8 cellular contexts compared by ENCODE assay signal in the genomic region with DNA sequence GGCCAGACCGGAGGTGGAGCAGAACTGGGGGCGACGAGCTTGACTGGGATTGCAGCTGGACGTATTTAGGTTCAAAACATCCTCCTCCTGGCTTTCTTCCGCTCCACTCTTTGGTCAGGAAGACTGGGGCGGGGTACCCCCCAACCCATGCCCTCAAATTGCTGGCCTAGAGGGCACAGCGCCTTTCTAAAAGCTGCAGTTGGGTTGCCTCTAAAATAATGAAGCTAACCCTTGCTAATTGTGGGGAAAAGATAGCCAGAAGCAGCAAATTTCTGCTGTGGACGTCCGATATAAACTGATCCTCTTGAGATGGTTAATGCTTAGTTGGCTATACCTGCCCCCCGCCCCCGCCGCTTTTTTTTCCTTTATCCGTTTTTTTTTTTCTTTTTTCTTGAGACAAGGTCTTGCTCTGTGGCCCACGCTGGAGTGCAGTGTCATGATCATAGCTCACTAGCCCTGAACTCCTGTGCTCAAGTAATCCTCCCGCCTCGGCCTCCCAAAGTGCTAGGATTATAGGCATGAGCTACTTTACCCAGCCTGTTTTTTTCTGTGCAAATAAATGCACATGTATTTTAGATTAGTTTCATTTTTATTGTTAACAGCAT. TPM values are rescaled to one million over a fixed set of nuclear protein-coding genes. Genes with fewer than 3 reads are reported as not detected.
A peak's percentile ranks its signal among the peaks of the same experiment; 100 is the strongest.
DNase-seq lines count a peak whose midpoint lies in the region; ATAC-seq and TF ChIP-seq lines count a peak whose summit lies in the region.

No MANE protein-coding gene starts in this region.

- peaks cover 29% of the 10 kb centered on the region for H3K4me1 ChIP-seq in muscle layer of colon (ENCODE audit: insufficient read depth, low read length)

- H3K36me3 ChIP-seq in muscle layer of colon (ENCODE audit: insufficient read depth, low read length): peaks cover 14% of the 10 kb centered on the region

- H3K27ac ChIP-seq in muscle layer of colon (ENCODE audit: low read depth, low read length): peak overlapping the region; percentile 87

- peaks cover 63% of the 10 kb centered on the region for H3K36me3 Mint-ChIP-seq in Calu3 (ENCODE audit: insufficient read depth, unreplicated experiment)

- H3K9ac ChIP-seq in muscle layer of colon (ENCODE audit: low read length): peak overlapping the region; percentile 86

- no peak for TF ChIP-seq CTCF in Calu3 (IDR thresholded peaks at IDR 0.05; ENCODE audit: unreplicated experiment)
- no peak for TF ChIP-seq CTCF in choroid plexus epithelial cell (conservative IDR thresholded peaks at IDR 0.05; ENCODE audit: low read depth, low read length)

- no peaks in the 10 kb centered on the region for H3K9me3 Mint-ChIP-seq in Calu3 (ENCODE audit: low read depth, unreplicated experiment)

- H3K4me3 Mint-ChIP-seq in Calu3 (ENCODE audit: low read depth, unreplicated experiment): peak overlapping the region; percentile 81

- H3K27me3 ChIP-seq in muscle layer of colon (ENCODE audit: control insufficient read depth in 1 of 2, insufficient read depth in 2 of 2, low read length in 2 of 2): no peaks in the 10 kb centered on the region

- H3K27ac Mint-ChIP-seq in Calu3 (ENCODE audit: unreplicated experiment): peak overlapping the region; percentile 50

- ATAC-seq in GM19395 (IDR thresholded peaks at IDR 0.05; ENCODE audit: unreplicated experiment) (no peak), HG02763 (IDR thresholded peaks at IDR 0.05; ENCODE audit: unreplicated experiment) (no peak), GM18907 (IDR thresholded peaks at IDR 0.05; ENCODE audit: unreplicated experiment) (no peak)

- H3K4me1 Mint-ChIP-seq in Calu3 (ENCODE audit: low read depth, unreplicated experiment): no peaks in the 10 kb centered on the region

- BruUV-seq in Calu3 (replicated peaks; lab: Mats Ljungman, UMichigan): TSS peak; percentile 85

- no peaks in the 10 kb centered on the region for H3K27me3 Mint-ChIP-seq in Calu3 (ENCODE audit: unreplicated experiment)

- intact Hi-C loops in Calu3 (cut with micrococcal nuclease; ENCODE audit: unreplicated experiment): no loop called here

- H3K4me3 ChIP-seq in choroid plexus epithelial cell (ENCODE audit: low read depth, low read length) (peak overlapping the region; percentile 95), muscle layer of colon (ENCODE audit: low read depth in 1 of 2, low read length in 2 of 2) (peak overlapping the region; percentile 81 to 94)

- no peak for DNase-seq in Calu3
- peak; percentile 75 for DNase-seq in NCI-H82 (lab: John Stamatoyannopoulos, UW)
- DNase-seq in choroid plexus epithelial cell (ENCODE audit: low read depth): peak; percentile 16
- DNase-seq in NCI-H1436 (lab: John Stamatoyannopoulos, UW): no peak

- CTCF ChIA-PET in Calu3 (lab: Charles Lee): interaction anchor here (0.7 kb wide), 1 partner anchor 70 kb away, joined by 4 read pairs; no protein-coding TSS in a partner anchor

- no peaks in the 10 kb centered on the region for H3K9me3 ChIP-seq in muscle layer of colon (ENCODE audit: low read length)

RNA-seq across cellular contexts. Expression of a gene that starts 0.8 kb away (rescaled TPM):
- total RNA-seq in Calu3 (2022): 49.3 and 49.8 TPM in 2 replicates

RNA-seq across cellular contexts. Expression of a gene that starts 29.2 kb away (rescaled TPM):
- 41.6 and 46.4 TPM in 2 replicates for total RNA-seq in Calu3 (2022)

RNA-seq across cellular contexts. Expression of a gene that starts 46.8 kb away (rescaled TPM):
- total RNA-seq in Calu3 (2022): 4.5 and 4.8 TPM in 2 replicates

RNA-seq across cellular contexts. Expression of a gene that starts 47.0 kb away (rescaled TPM):
- total RNA-seq in Calu3 (2022): not detected in 2 replicates

Comparison
In these comparisons a context has a peak if more than half of its experiments do, and no peak if none do; other contexts are left out.
1. DNase-seq: peak in NCI-H82 (single experiment) and choroid plexus epithelial cell (single experiment); none in Calu3 (single experiment) and NCI-H1436 (single experiment).